In the genomic region with DNA sequence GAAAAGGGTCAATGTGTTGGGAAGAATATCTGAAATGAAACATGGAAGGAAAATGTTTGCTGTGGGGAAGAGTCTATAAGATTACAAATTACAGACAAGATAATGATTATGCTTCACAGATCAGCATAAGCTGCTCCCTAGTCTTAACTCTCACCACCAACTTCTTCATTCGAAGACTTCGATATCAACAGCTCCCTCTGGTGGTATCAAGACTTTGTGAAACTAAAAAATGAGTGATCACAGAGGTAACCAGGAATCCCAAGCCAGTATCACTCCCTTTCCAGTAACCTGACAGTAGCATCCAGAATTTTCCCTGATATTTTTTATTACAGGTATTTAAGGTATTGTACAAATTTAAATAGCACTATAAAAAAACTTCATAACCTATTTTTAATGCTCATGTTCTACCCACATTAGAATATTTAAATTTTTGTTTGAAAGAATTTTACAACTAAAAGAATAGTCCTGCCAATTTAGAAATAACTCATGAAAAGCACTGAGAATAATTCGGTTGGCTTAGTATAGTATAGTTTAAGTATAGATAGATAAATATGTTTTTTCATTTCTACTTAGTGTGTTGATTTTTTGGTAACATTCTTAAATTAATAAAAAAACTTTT, we compare ENCODE assay signal across 8 cellular contexts.
A peak's percentile ranks its signal among the peaks of the same experiment; 100 is the strongest.
DNase-seq lines count a peak whose midpoint lies in the region; ATAC-seq and TF ChIP-seq lines count a peak whose summit lies in the region.

No MANE protein-coding gene starts in this region.

- CTCF ChIA-PET in mammary epithelial cell (lab: Charles Lee; ENCODE audit: low non-redundant PET), result interaction anchor here (0.6 to 0.7 kb wide), 2 partner anchors 13 to 50 kb away, joined by 5 read pairs; no protein-coding TSS in a partner anchor

- dilution Hi-C loops in mammary epithelial cell (cut with HindIII; ENCODE audit: low sequenced_read_pairs), result no loop called here

- H3K4me3 ChIP-seq in GM12864 (ENCODE audit: low read depth, low read length) (no peak overlapping the region), mammary epithelial cell (replicated peaks in 1 of 3; ENCODE audit: insufficient read depth in 1 of 3, low read depth in 2 of 3, low read length in 3 of 3) (no peak overlapping the region)

- intact Hi-C loops in mammary epithelial cell (cut with micrococcal nuclease), result loop anchor here (1.0 kb wide), 2 partner anchors 172 to 377 kb away; no protein-coding TSS in a partner anchor
- intact Hi-C loops in left colon (cut with DNase I, micrococcal nuclease), result no loop called here

- no peak overlapping the region for H2AFZ ChIP-seq in mammary epithelial cell (ENCODE audit: low read depth, low read length)

- no peak overlapping the region for H3K9ac ChIP-seq in mammary epithelial cell (ENCODE audit: insufficient read depth, low read length)

- H4K20me1 ChIP-seq in mammary epithelial cell (ENCODE audit: insufficient read depth, low read length), result no peaks in the 10 kb centered on the region

- TF ChIP-seq CTCF in GM12864 (IDR thresholded peaks at IDR 0.05; ENCODE audit: low read depth, low read length, missing control alignments), result peak; percentile 63
- peak; percentile 48 to 67 for TF ChIP-seq CTCF in mammary epithelial cell (conservative IDR thresholded peaks at IDR 0.05 in 1 of 2, IDR thresholded peaks at IDR 0.05 in 1 of 2; ENCODE audit: extremely low read depth in 1 of 2, insufficient read depth in 1 of 2, low read depth in 1 of 2, low read length in 2 of 2)

- no TSS peak for BruUV-seq in mammary epithelial cell (replicated peaks; lab: Mats Ljungman, UMichigan)

- DNase-seq in ACHN, result peak; percentile 75
- DNase-seq in GM12864 (ENCODE audit: low read depth), result peak; percentile 13
- peak; percentile 46 for DNase-seq in NCI-H748 (lab: John Stamatoyannopoulos, UW; ENCODE audit: unreplicated experiment)
- DNase-seq in mammary epithelial cell, result peak; percentile 48
- DNase-seq in left colon, result no peak
- no peak for DNase-seq in NCI-H1048 (lab: John Stamatoyannopoulos, UW)
- DNase-seq in GM19238 (ENCODE audit: insufficient read length, low spot score), result no peak

- in situ Hi-C loops in ACHN (cut with HindIII; ENCODE audit: low pct_ligation_motif_present, low pct_unique_long_range_greater_than_20kb, low sequenced_read_pairs) (no loop called here), mammary epithelial cell (cut with MboI; ENCODE audit: low sequenced_read_pairs in 2 of 2) (no loop called here)

- no peaks in the 10 kb centered on the region for H3K4me1 ChIP-seq in mammary epithelial cell (ENCODE audit: insufficient read depth, low read length)

- no peaks in the 10 kb centered on the region for H3K27me3 ChIP-seq in mammary epithelial cell (ENCODE audit: insufficient read depth, low read length)

- H3K27ac ChIP-seq in mammary epithelial cell (ENCODE audit: insufficient read depth, low read depth, low read length), result no peak overlapping the region

- H3K4me2 ChIP-seq in mammary epithelial cell (ENCODE audit: insufficient read depth, low read depth, low read length), result no peak overlapping the region

- peaks cover 2% of the 10 kb centered on the region for H3K36me3 ChIP-seq in mammary epithelial cell (ENCODE audit: insufficient read depth, low read length)

- no peaks in the 10 kb centered on the region for H3K9me3 ChIP-seq in mammary epithelial cell (replicated peaks; ENCODE audit: insufficient read depth, low read length)

- H3K79me2 ChIP-seq in mammary epithelial cell (ENCODE audit: insufficient read depth, low read length), result no peaks in the 10 kb centered on the region

- ATAC-seq in HG02885 (IDR thresholded peaks at IDR 0.05; ENCODE audit: poor library complexity, unreplicated experiment) (peak; percentile 88), left colon (peak; percentile 42)

- 0% methylated on average over 3 of the region's 3 CpGs for WGBS in mammary epithelial cell (ENCODE audit: low coverage, missing lambda C conversion rate)

Comparison
In these comparisons a context has a peak if more than half of its experiments do, and no peak if none do; other contexts are left out.
1. DNase-seq: peak in ACHN (single experiment), GM12864 (single experiment), NCI-H748 (single experiment) and mammary epithelial cell (single experiment); none in left colon (0 of 2), NCI-H1048 (single experiment) and GM19238 (single experiment).